11 cellular contexts compared by ENCODE assay signal in genomic region chr2:98936917-98937351, GRCh38. TPM values are rescaled to one million over a fixed set of nuclear protein-coding genes. Genes with fewer than 3 reads are reported as not detected.
DNase-seq lines count a peak whose midpoint lies in the region; ATAC-seq and TF ChIP-seq lines count a peak whose summit lies in the region.
"Had no signal": no experiment of that assay in that cellular context is flagged by ENCODE, and none has a peak within 500 bp of the region (broad histone marks: within the 10 kb centered on the region; RNA-seq: fewer than 3 reads in every experiment).

No MANE protein-coding gene starts in this region.

- H2BK12ac ChIP-seq in mesenchymal stem cell (ENCODE audit: low read length in 2 of 2), result no peak overlapping the region

- no peaks in the 10 kb centered on the region for H3K9me3 Mint-ChIP-seq in activated T-cell treated with anti-CD3 and anti-CD28 coated beads, Interleukin-2, amount 50 U/mL, for 72 hours
- peaks cover 0 to 3% (median 0%) of the 10 kb centered on the region in 5 experiments for H3K9me3 Mint-ChIP-seq in brain
- H3K9me3 Mint-ChIP-seq: CD4-positive, CD25-positive, alpha-beta regulatory T cell had no signal

- H4K8ac ChIP-seq in mesenchymal stem cell (ENCODE audit: low read length), result no peak overlapping the region

- H3K4me1 ChIP-seq in mesenchymal stem cell (ENCODE audit: control insufficient read depth, insufficient read depth, low read depth, low read length), result peaks cover 21% of the 10 kb centered on the region
- H3K4me1 ChIP-seq in thyroid gland, result peaks cover 0 to 11% of the 10 kb centered on the region in 2 donors

- peak overlapping the region in 1 of 2 experiments; percentile 63 for H3K4me3 ChIP-seq in mesenchymal stem cell (ENCODE audit: insufficient read depth in 1 of 2, low read depth in 1 of 2, low read length in 2 of 2)
- H3K4me3 ChIP-seq in thyroid gland (replicated peaks in 1 of 3), result peak overlapping the region in 2 of 3 donors; percentile 22 to 48

- peaks cover 9% of the 10 kb centered on the region for H3K4me1 Mint-ChIP-seq in activated T-cell treated with anti-CD3 and anti-CD28 coated beads, Interleukin-2, amount 50 U/mL, for 72 hours (ENCODE audit: low read depth)
- peaks cover 6% of the 10 kb centered on the region for H3K4me1 Mint-ChIP-seq in brain

- H3K4me2 ChIP-seq in mesenchymal stem cell (ENCODE audit: low read length, poor library complexity, severe bottlenecking), result peak overlapping the region; percentile 93

- H3K9ac ChIP-seq in mesenchymal stem cell (ENCODE audit: low read length), result peak overlapping the region; percentile 32

- H3K23ac ChIP-seq in mesenchymal stem cell (ENCODE audit: low read length in 2 of 2), result no peak overlapping the region

- H3K27ac ChIP-seq in mesenchymal stem cell (ENCODE audit: low read length, poor library complexity, severe bottlenecking), result no peak overlapping the region
- no peak overlapping the region for H3K27ac ChIP-seq in thyroid gland
- H3K27ac ChIP-seq: ovary had no signal

- intact Hi-C loops in thyroid gland (cut with DNase I), result no loop called here

- TF ChIP-seq CTCF in brain (conservative IDR thresholded peaks at IDR 0.05) (no peak), thyroid gland (IDR thresholded peaks at IDR 0.05) (no peak)

- H3K27ac Mint-ChIP-seq in activated T-cell treated with anti-CD3 and anti-CD28 coated beads, Interleukin-2, amount 50 U/mL, for 72 hours, result no peak overlapping the region
- no peak overlapping the region for H3K27ac Mint-ChIP-seq in brain
- H3K27ac Mint-ChIP-seq: CD4-positive, CD25-positive, alpha-beta regulatory T cell had no signal

- 4% methylated on average over 49 of the region's 49 CpGs for WGBS in mesenchymal stem cell
- 35 to 39% methylated on average over 35 to 48 of the region's 49 CpGs for WGBS in thyroid gland, 2 donors

- H2BK120ac ChIP-seq in mesenchymal stem cell (ENCODE audit: low read depth, low read length), result no peak overlapping the region

- H4K91ac ChIP-seq in mesenchymal stem cell (ENCODE audit: low read length), result no peak overlapping the region

- no peak overlapping the region for H3K18ac ChIP-seq in mesenchymal stem cell (ENCODE audit: low read depth in 1 of 2, low read length in 2 of 2)

- H2AFZ ChIP-seq in mesenchymal stem cell (ENCODE audit: low read depth, low read length), result no peak overlapping the region

- no peaks in the 10 kb centered on the region for H3K79me1 ChIP-seq in mesenchymal stem cell (replicated peaks; ENCODE audit: low read length, poor library complexity, severe bottlenecking)

- no peak overlapping the region for H3K14ac ChIP-seq in mesenchymal stem cell (ENCODE audit: low read length in 2 of 2)

- H3K4me3 Mint-ChIP-seq in activated T-cell treated with anti-CD3 and anti-CD28 coated beads, Interleukin-2, amount 50 U/mL, for 72 hours, result peak overlapping the region; percentile 80 to 82
- peak overlapping the region; percentile 73 to 81 (median 77) for H3K4me3 Mint-ChIP-seq in brain

- H2BK15ac ChIP-seq in mesenchymal stem cell (ENCODE audit: low read depth, poor library complexity, severe bottlenecking), result no peak overlapping the region

- H3K27me3 Mint-ChIP-seq in activated T-cell treated with anti-CD3 and anti-CD28 coated beads, Interleukin-2, amount 50 U/mL, for 72 hours (ENCODE audit: low read depth), result peaks cover 61% of the 10 kb centered on the region
- H3K27me3 Mint-ChIP-seq in brain, result peaks cover 81% of the 10 kb centered on the region

- H2AK5ac ChIP-seq in mesenchymal stem cell (ENCODE audit: low read length, severe bottlenecking), result no peak overlapping the region

- no peaks in the 10 kb centered on the region for H3K36me3 Mint-ChIP-seq in activated T-cell treated with anti-CD3 and anti-CD28 coated beads, Interleukin-2, amount 50 U/mL, for 72 hours (ENCODE audit: insufficient read depth in 2 of 2)
- H3K36me3 Mint-ChIP-seq in brain, result no peaks in the 10 kb centered on the region
- H3K36me3 Mint-ChIP-seq: CD4-positive, CD25-positive, alpha-beta regulatory T cell had no signal

- no peaks in the 10 kb centered on the region for H3K9me3 ChIP-seq in mesenchymal stem cell (ENCODE audit: control insufficient read depth, low read length)
- no peaks in the 10 kb centered on the region for H3K9me3 ChIP-seq in thyroid gland
- H3K9me3 ChIP-seq: ovary had no signal

- no peak for TF ChIP-seq POLR2A in thyroid gland (IDR thresholded peaks at IDR 0.05)

- no peak overlapping the region for H2BK5ac ChIP-seq in mesenchymal stem cell (ENCODE audit: low read depth, low read length, poor library complexity, severe bottlenecking)

- no peak overlapping the region for H3K4ac ChIP-seq in mesenchymal stem cell (ENCODE audit: low read depth in 1 of 2, low read length in 2 of 2)

- H3K27me3 ChIP-seq in mesenchymal stem cell (ENCODE audit: control insufficient read depth in 1 of 2, insufficient read depth in 1 of 2, low read length in 2 of 2) (peaks cover 56 to 63% of the 10 kb centered on the region in 2 experiments), thyroid gland (no peaks in the 10 kb centered on the region)
- H3K27me3 ChIP-seq: ovary had no signal

- DNase-seq in activated T-cell treated with anti-CD3 and anti-CD28 coated beads, Interleukin-2, amount 50 U/mL, for 72 hours, result peak in 1 of 2 donors; percentile 6
- DNase-seq in activated T-cell treated with anti-CD3 and anti-CD28 coated beads, Interleukin-2, amount 50 U/mL, for 48 hours, result no peak
- DNase-seq in mesenchymal stem cell (no peak), thyroid gland (no peak), NCI-H526 treated with DMSO at 0.1 percent for 48 hours (lab: John Stamatoyannopoulos, UW) (no peak), putamen (ENCODE audit: low spot score) (no peak), amniotic stem cell (lab: John Stamatoyannopoulos, UW) (no peak)

- H3K36me3 ChIP-seq in mesenchymal stem cell (ENCODE audit: control insufficient read depth in 1 of 2, insufficient read depth in 2 of 2, low read depth in 1 of 2, low read length in 2 of 2) (no peaks in the 10 kb centered on the region), thyroid gland (no peaks in the 10 kb centered on the region)
- H3K36me3 ChIP-seq: ovary had no signal

- ATAC-seq in activated T-cell treated with anti-CD3 and anti-CD28 coated beads, Interleukin-2, amount 50 U/mL, for 72 hours (replicated peaks in 1 of 2), result peak; percentile 20 to 27

RNA-seq across cellular contexts. Expression of gene CRACDL, which starts 0.9 kb away (rescaled TPM):
- under 1 TPM; 0.19 to 0.79 TPM for total RNA-seq in activated T-cell treated with anti-CD3 and anti-CD28 coated beads, Interleukin-2, amount 50 U/mL, for 72 hours
- polyA plus RNA-seq in brain (ENCODE audit: insufficient read depth, low read depth, low replicate concordance), result 40.7 TPM
- not detected for polyA plus RNA-seq in mesenchymal stem cell (2013, experiment 1 of 2)
- not detected for polyA plus RNA-seq in mesenchymal stem cell (2013, experiment 2 of 2)
- 10 to 100 TPM in 1 of 4 donors, 1 to 10 TPM in 3; 5.2 to 10.6 (median 8.1) TPM for total RNA-seq in thyroid gland
- total RNA-seq: HT1080 had no signal
